Comparison of ENCODE assay signal across 34 cellular contexts in the genomic region with DNA sequence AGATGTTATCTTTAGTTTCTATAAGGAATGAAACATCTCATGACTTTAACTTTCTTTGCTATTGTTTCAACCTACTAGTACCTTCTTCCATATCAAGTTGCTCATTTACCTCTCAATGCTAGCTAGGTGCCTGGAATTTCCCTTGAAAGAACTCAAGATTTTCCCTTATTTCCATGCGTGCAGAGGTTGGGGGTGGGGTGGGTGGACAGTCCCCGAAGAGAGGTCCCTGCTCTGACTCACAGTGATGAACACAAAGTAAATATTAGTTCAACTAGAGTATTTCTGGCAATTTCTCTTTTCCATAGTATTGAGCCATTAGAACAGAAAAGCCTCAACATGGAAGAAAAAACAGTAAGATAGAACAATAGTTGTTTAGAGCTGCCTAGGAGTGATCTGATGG.
"Had no signal": no experiment of that assay in that cellular context is flagged by ENCODE, and none has a peak within 500 bp of the region (broad histone marks: within the 10 kb centered on the region; RNA-seq: fewer than 3 reads in every experiment).

No MANE protein-coding gene starts in this region.

- H3K36me3 Mint-ChIP-seq: activated CD8-positive, alpha-beta memory T cell treated with anti-CD3 and anti-CD28 coated beads, Interleukin-2, amount 10 ng/mL, durations not matched to agents 7 days and 5 days; stimulated activated effector memory CD8-positive, alpha-beta T cell treated with anti-CD3 and anti-CD28 coated beads, Interleukin-12 subunit alpha, Interleukin-12 subunit beta, amount 100 ng/mL, for 72 hours had no signal

- H3K27ac ChIP-seq: heart left ventricle, left ventricle myocardium inferior, skin epidermis, thoracic aorta, uterus, WERI-Rb-1 had no signal

- ATAC-seq: activated CD8-positive, alpha-beta memory T cell treated with anti-CD3 and anti-CD28 coated beads, Interleukin-2, amount 10 ng/mL, durations not matched to agents 7 days and 5 days; activated CD8-positive, alpha-beta T cell treated with anti-CD3 and anti-CD28 coated beads for 36 hours; activated naive CD4-positive, alpha-beta T cell treated with anti-CD3 and anti-CD28 coated beads, Interleukin-2, amount 50 U/mL, for 72 hours; esophagus mucosa; heart left ventricle; natural killer cell; sciatic nerve; stimulated activated effector memory CD8-positive, alpha-beta T cell treated with anti-CD3 and anti-CD28 coated beads, Interleukin-12 subunit alpha, Interleukin-12 subunit beta, amount 100 ng/mL, for 72 hours had no signal

- H3K27ac Mint-ChIP-seq: activated CD4-positive, alpha-beta T cell treated with anti-CD3 and anti-CD28 coated beads, Interleukin-2, amount 10 ng/mL, durations not matched to agents 7 days and 5 days; activated CD8-positive, alpha-beta memory T cell treated with anti-CD3 and anti-CD28 coated beads, Interleukin-2, amount 10 ng/mL, durations not matched to agents 7 days and 5 days; activated CD8-positive, alpha-beta T cell treated with anti-CD3 and anti-CD28 coated beads for 36 hours; activated naive CD4-positive, alpha-beta T cell treated with anti-CD3 and anti-CD28 coated beads, Interleukin-2, amount 50 U/mL, for 72 hours; dendritic cell treated with granulocyte-macrophage colony-stimulating factor and Interleukin-4, amounts not matched to agents 40 ng/mL and 50 ng/mL, for 4 days; endodermal cell; natural killer cell; progenitor cell of endocrine pancreas; stimulated activated effector memory CD8-positive, alpha-beta T cell treated with anti-CD3 and anti-CD28 coated beads, Interleukin-12 subunit alpha, Interleukin-12 subunit beta, amount 100 ng/mL, for 72 hours; stimulated activated naive CD8-positive, alpha-beta T cell treated with anti-CD3 and anti-CD28 coated beads, Interleukin-15, Interleukin-2, amounts not matched to agents 100 ng/mL and 50 ng/mL, for 24 hours had no signal

- H3K36me3 ChIP-seq: heart left ventricle, left ventricle myocardium inferior, thoracic aorta, uterus, WERI-Rb-1 had no signal

- H3K9me3 ChIP-seq: heart left ventricle, left ventricle myocardium inferior, thoracic aorta, uterus had no signal

- FAIRE-seq: bronchial epithelial cell, TTC549 had no signal

- H3K4me1 Mint-ChIP-seq: activated CD4-positive, alpha-beta T cell treated with anti-CD3 and anti-CD28 coated beads, Interleukin-2, amount 10 ng/mL, durations not matched to agents 7 days and 5 days; activated CD8-positive, alpha-beta memory T cell treated with anti-CD3 and anti-CD28 coated beads, Interleukin-2, amount 10 ng/mL, durations not matched to agents 7 days and 5 days; central memory CD8-positive, alpha-beta T cell; natural killer cell; stimulated activated effector memory CD8-positive, alpha-beta T cell treated with anti-CD3 and anti-CD28 coated beads, Interleukin-12 subunit alpha, Interleukin-12 subunit beta, amount 100 ng/mL, for 72 hours had no signal

- DNase-seq: activated CD4-positive, alpha-beta T cell treated with anti-CD3 and anti-CD28 coated beads, Interleukin-2, amount 10 ng/mL, durations not matched to agents 7 days and 5 days; activated CD4-positive, CD25-positive, alpha-beta regulatory T cell treated with anti-CD3 and anti-CD28 coated beads, Interleukin-2, amount 50 U/mL, for 72 hours; activated CD8-positive, alpha-beta memory T cell treated with anti-CD3 and anti-CD28 coated beads, Interleukin-2, amount 10 ng/mL, durations not matched to agents 7 days and 5 days; activated CD8-positive, alpha-beta T cell treated with anti-CD3 and anti-CD28 coated beads for 36 hours; activated naive CD4-positive, alpha-beta T cell; activated T-cell treated with anti-CD3 and anti-CD28 coated beads, Interleukin-2, amount 50 U/mL, for 48 hours; anterior cingulate cortex; endodermal cell; foreskin fibroblast; heart left ventricle; kidney glomerular epithelial cell; left ventricle myocardium inferior; mesendoderm; natural killer cell; retina; stimulated activated CD4-positive, alpha-beta T cell treated with anti-CD3 and anti-CD28 coated beads, Interleukin-12 subunit alpha, Interleukin-12 subunit beta, amount 100 ng/mL, for 4 hours; stimulated activated CD4-positive, alpha-beta T cell treated with anti-CD3 and anti-CD28 coated beads, Interleukin-4, amount 100 ng/mL, for 1 hour; T-helper 9 cell; trophoblast cell; uterus; WERI-Rb-1 had no signal

- H3K27me3 ChIP-seq: heart left ventricle, uterus had no signal

- H3K4me3 Mint-ChIP-seq: activated CD4-positive, alpha-beta T cell treated with anti-CD3 and anti-CD28 coated beads, Interleukin-2, amount 10 ng/mL, durations not matched to agents 7 days and 5 days; activated CD8-positive, alpha-beta memory T cell treated with anti-CD3 and anti-CD28 coated beads, Interleukin-2, amount 10 ng/mL, durations not matched to agents 7 days and 5 days; activated CD8-positive, alpha-beta T cell treated with anti-CD3 and anti-CD28 coated beads for 36 hours; central memory CD8-positive, alpha-beta T cell; dendritic cell treated with granulocyte-macrophage colony-stimulating factor and Interleukin-4, amounts not matched to agents 40 ng/mL and 50 ng/mL, for 4 days; endodermal cell; natural killer cell; stimulated activated effector memory CD8-positive, alpha-beta T cell treated with anti-CD3 and anti-CD28 coated beads, Interleukin-12 subunit alpha, Interleukin-12 subunit beta, amount 100 ng/mL, for 72 hours; stimulated activated naive CD8-positive, alpha-beta T cell treated with anti-CD3 and anti-CD28 coated beads, Interleukin-15, Interleukin-2, amounts not matched to agents 100 ng/mL and 50 ng/mL, for 24 hours had no signal

- H3K4me1 ChIP-seq: heart left ventricle, left ventricle myocardium inferior, uterus had no signal

- H3K4me3 ChIP-seq: heart left ventricle, left ventricle myocardium inferior, lung, skin epidermis, thoracic aorta, uterus had no signal

- H3K27me3 Mint-ChIP-seq: activated CD4-positive, alpha-beta T cell treated with anti-CD3 and anti-CD28 coated beads, Interleukin-2, amount 10 ng/mL, durations not matched to agents 7 days and 5 days; activated CD8-positive, alpha-beta memory T cell treated with anti-CD3 and anti-CD28 coated beads, Interleukin-2, amount 10 ng/mL, durations not matched to agents 7 days and 5 days; activated CD8-positive, alpha-beta T cell treated with anti-CD3 and anti-CD28 coated beads for 36 hours; central memory CD8-positive, alpha-beta T cell; dendritic cell treated with granulocyte-macrophage colony-stimulating factor and Interleukin-4, amounts not matched to agents 40 ng/mL and 50 ng/mL, for 4 days; progenitor cell of endocrine pancreas; stimulated activated naive CD8-positive, alpha-beta T cell treated with anti-CD3 and anti-CD28 coated beads, Interleukin-15, Interleukin-2, amounts not matched to agents 100 ng/mL and 50 ng/mL, for 24 hours had no signal
